In genomic region chr6:93388070-93388469, GRCh38 we compare ENCODE assay signal across 9 cellular contexts. TPM values are rescaled to one million over a fixed set of nuclear protein-coding genes. Genes with fewer than 3 reads are reported as not detected.
"Had no signal": no experiment of that assay in that cellular context is flagged by ENCODE, and none has a peak within 500 bp of the region (broad histone marks: within the 10 kb centered on the region; RNA-seq: fewer than 3 reads in every experiment).

No MANE protein-coding gene starts in this region.

- H3K36me3 Mint-ChIP-seq: IgD-negative memory B cell had no signal

- H3K4me1 Mint-ChIP-seq: IgD-negative memory B cell had no signal

- H3K27ac ChIP-seq: HL-60 had no signal

- H3K4me3 ChIP-seq: K562 had no signal

- DNase-seq: IMR-90, KBM-7, KG1 had no signal

- H3K4me3 Mint-ChIP-seq: IgD-negative memory B cell had no signal

- H3K27ac Mint-ChIP-seq: IgD-negative memory B cell had no signal

- H3K27me3 Mint-ChIP-seq: IgD-negative memory B cell had no signal

RNA-seq across cellular contexts. Expression of gene EPHA7, which starts 31.3 kb away (rescaled TPM):
- total RNA-seq: HepG2, HT-29, HT1080, IMR-90, K562 had no signal
